Comparison of ENCODE assay signal across 13 cellular contexts in genomic region chr6:139017227-139017626, GRCh38. TPM values are rescaled to one million over a fixed set of nuclear protein-coding genes. Genes with fewer than 3 reads are reported as not detected.
DNase-seq lines count a peak whose midpoint lies in the region; ATAC-seq and TF ChIP-seq lines count a peak whose summit lies in the region.
"Had no signal": no experiment of that assay in that cellular context is flagged by ENCODE, and none has a peak within 500 bp of the region (broad histone marks: within the 10 kb centered on the region; RNA-seq: fewer than 3 reads in every experiment).

No MANE protein-coding gene starts in this region.

- no peak overlapping the region for H3K9ac ChIP-seq in neural progenitor cell

- H3K4me1 Mint-ChIP-seq in neural progenitor cell = peaks cover 16% of the 10 kb centered on the region
- no peaks in the 10 kb centered on the region for H3K4me1 Mint-ChIP-seq in activated T-cell treated with anti-CD3 and anti-CD28 coated beads, Interleukin-2, amount 50 U/mL, for 72 hours (ENCODE audit: low read depth)
- H3K4me1 Mint-ChIP-seq: activated CD4-positive, alpha-beta T cell treated with anti-CD3 and anti-CD28 coated beads, Interleukin-2, amount 10 ng/mL, durations not matched to agents 24 days and 14 days; natural killer cell had no signal

- no peaks in the 10 kb centered on the region for H3K79me2 ChIP-seq in neural progenitor cell (ENCODE audit: low read depth)

- H3K4me2 ChIP-seq in neural progenitor cell = peak overlapping the region; percentile 6

- H3K4me3 Mint-ChIP-seq in neural progenitor cell = no peak overlapping the region
- no peak overlapping the region for H3K4me3 Mint-ChIP-seq in activated T-cell treated with anti-CD3 and anti-CD28 coated beads, Interleukin-2, amount 50 U/mL, for 72 hours
- H3K4me3 Mint-ChIP-seq: activated CD4-positive, alpha-beta T cell treated with anti-CD3 and anti-CD28 coated beads, Interleukin-2, amount 10 ng/mL, durations not matched to agents 24 days and 14 days; natural killer cell had no signal

- peaks cover 15% of the 10 kb centered on the region for H3F3A ChIP-seq in neural progenitor cell (ENCODE audit: low read depth)

- H3K27me3 Mint-ChIP-seq in neural progenitor cell (ENCODE audit: insufficient read depth, low read depth) = peaks cover 2% of the 10 kb centered on the region
- no peaks in the 10 kb centered on the region for H3K27me3 Mint-ChIP-seq in activated T-cell treated with anti-CD3 and anti-CD28 coated beads, Interleukin-2, amount 50 U/mL, for 72 hours (ENCODE audit: low read depth)

- no peaks in the 10 kb centered on the region for H3K9me3 ChIP-seq in heart right ventricle
- no peaks in the 10 kb centered on the region for H3K9me3 ChIP-seq in neural progenitor cell (ENCODE audit: low read depth)

- H3K9me3 Mint-ChIP-seq in neural progenitor cell = no peaks in the 10 kb centered on the region
- no peaks in the 10 kb centered on the region for H3K9me3 Mint-ChIP-seq in activated T-cell treated with anti-CD3 and anti-CD28 coated beads, Interleukin-2, amount 50 U/mL, for 72 hours
- H3K9me3 Mint-ChIP-seq: activated CD4-positive, alpha-beta T cell treated with anti-CD3 and anti-CD28 coated beads, Interleukin-2, amount 10 ng/mL, durations not matched to agents 24 days and 14 days; natural killer cell had no signal

- peak overlapping the region; percentile 8 for H2AFZ ChIP-seq in neural progenitor cell (replicated peaks)

- H3K36me3 Mint-ChIP-seq in neural progenitor cell = no peaks in the 10 kb centered on the region
- H3K36me3 Mint-ChIP-seq in activated T-cell treated with anti-CD3 and anti-CD28 coated beads, Interleukin-2, amount 50 U/mL, for 72 hours (ENCODE audit: insufficient read depth in 2 of 2) = no peaks in the 10 kb centered on the region
- H3K36me3 Mint-ChIP-seq: natural killer cell had no signal

- in situ Hi-C loops in Caki2 (cut with HindIII; ENCODE audit: low pct_unique_long_range_greater_than_20kb, low sequenced_read_pairs) = no loop called here

- peak overlapping the region; percentile 14 for H3K27ac Mint-ChIP-seq in neural progenitor cell
- H3K27ac Mint-ChIP-seq in activated T-cell treated with anti-CD3 and anti-CD28 coated beads, Interleukin-2, amount 50 U/mL, for 72 hours = no peak overlapping the region
- H3K27ac Mint-ChIP-seq: activated CD4-positive, alpha-beta T cell treated with anti-CD3 and anti-CD28 coated beads, Interleukin-2, amount 10 ng/mL, durations not matched to agents 24 days and 14 days; natural killer cell had no signal

- DNase-seq in Caki2 (ENCODE audit: low read depth) (peak; percentile 27), NCI-H446 (lab: John Stamatoyannopoulos, UW) (peak; percentile 68 to 74), heart right ventricle (no peak), neural progenitor cell (ENCODE audit: low spot score) (peak; percentile 8), foreskin melanocyte (no peak), posterior vena cava (ENCODE audit: low spot score) (no peak)
- no peak for DNase-seq in activated T-cell treated with anti-CD3 and anti-CD28 coated beads, Interleukin-2, amount 50 U/mL, for 72 hours
- DNase-seq: activated CD4-positive, alpha-beta T cell treated with anti-CD3 and anti-CD28 coated beads, Interleukin-2, amount 10 ng/mL, durations not matched to agents 24 days and 14 days; effector CD4-positive, alpha-beta T cell; natural killer cell; NCI-H226 had no signal

- H4K20me1 ChIP-seq in neural progenitor cell (ENCODE audit: low read depth) = no peaks in the 10 kb centered on the region

- ATAC-seq in heart right ventricle (peak in 6 of 8 donors; percentile 22 to 53 (median 42)), HG03280 (IDR thresholded peaks at IDR 0.05; ENCODE audit: unreplicated experiment) (no peak)
- ATAC-seq in activated T-cell treated with anti-CD3 and anti-CD28 coated beads, Interleukin-2, amount 50 U/mL, for 72 hours (replicated peaks in 1 of 2) = no peak
- ATAC-seq: natural killer cell, Panc1 had no signal

- H3K4me1 ChIP-seq in heart right ventricle = peaks cover 0 to 30% (median 18%) of the 10 kb centered on the region in 9 donors
- H3K4me1 ChIP-seq in neural progenitor cell = peaks cover 15% of the 10 kb centered on the region

- intact Hi-C loops in heart right ventricle (cut with DNase I) (no loop called here), posterior vena cava (cut with DNase I) (no loop called here)

- 44 to 50% methylated on average over 3 of the region's 3 CpGs for WGBS in heart right ventricle, 2 donors

- H3K36me3 ChIP-seq in heart right ventricle (no peaks in the 10 kb centered on the region), neural progenitor cell (no peaks in the 10 kb centered on the region)

- H3K4me3 ChIP-seq in heart right ventricle (no peak overlapping the region), neural progenitor cell (no peak overlapping the region)

- H3K27ac ChIP-seq in heart right ventricle = peak overlapping the region in 7 of 10 donors; percentile 5 to 71 (median 46)
- H3K27ac ChIP-seq in neural progenitor cell = no peak overlapping the region

- H3K27me3 ChIP-seq in heart right ventricle (no peaks in the 10 kb centered on the region), neural progenitor cell (no peaks in the 10 kb centered on the region)

- TF ChIP-seq CTCF in heart right ventricle (IDR thresholded peaks at IDR 0.05) (no peak), neural progenitor cell (IDR thresholded peaks at IDR 0.05) (no peak)

RNA-seq across cellular contexts. Expression of gene ABRACL, which starts 11.3 kb away (rescaled TPM):
- total RNA-seq in Caki2 (2014; rRNA removed; shearing (Covaris generic); ENCODE audit: low replicate concordance) = 77.8 and 83.0 TPM in 2 replicates
- total RNA-seq in heart right ventricle = 10 to 100 TPM in 2 of 10 donors, 1 to 10 TPM in 8; 2.6 to 13.9 (median 5.2) TPM
- polyA plus RNA-seq in heart right ventricle = 10 to 100 TPM; 10.3 to 20.8 TPM
- 134 and 242 TPM in 2 replicates for total RNA-seq in neural progenitor cell (ENCODE audit: low replicate concordance)
- 10 to 100 TPM; 81.8 to 82.7 TPM for total RNA-seq in activated T-cell treated with anti-CD3 and anti-CD28 coated beads, Interleukin-2, amount 50 U/mL, for 72 hours
- total RNA-seq in posterior vena cava = 10 to 100 TPM; 15.0 to 16.2 TPM

RNA-seq across cellular contexts. Expression of gene REPS1, which starts 29.2 kb away (rescaled TPM):
- total RNA-seq in Caki2 (2014; rRNA removed; shearing (Covaris generic); ENCODE audit: low replicate concordance) = 24.7 and 33.2 TPM in 2 replicates
- total RNA-seq in heart right ventricle (10 to 100 TPM; 30.2 to 43.9 (median 39.4) TPM), neural progenitor cell (ENCODE audit: low replicate concordance) (86.1 and 97.5 TPM in 2 replicates), posterior vena cava (10 to 100 TPM; 28.5 to 28.7 TPM)
- 10 to 100 TPM; 34.0 to 43.2 TPM for polyA plus RNA-seq in heart right ventricle
- 10 to 100 TPM; 92.0 to 92.9 TPM for total RNA-seq in activated T-cell treated with anti-CD3 and anti-CD28 coated beads, Interleukin-2, amount 50 U/mL, for 72 hours

Comparison
In these comparisons a context has a peak if more than half of its experiments do, and no peak if none do; other contexts are left out.
1. DNase-seq: peak in Caki2 (single experiment), NCI-H446 (2 of 2) and neural progenitor cell (single experiment); none in heart right ventricle (0 of 2), activated T-cell treated with anti-CD3 and anti-CD28 coated beads, Interleukin-2, amount 50 U/mL, for 72 hours (0 of 2), foreskin melanocyte (single experiment) and posterior vena cava (single experiment).
2. ATAC-seq: peak in heart right ventricle (6 of 8); none in activated T-cell treated with anti-CD3 and anti-CD28 coated beads, Interleukin-2, amount 50 U/mL, for 72 hours (0 of 2) and HG03280 (single experiment).